Comparison of ENCODE assay signal across 1 cellular context in genomic region chr20:32312718-32313424, GRCh38.
TF ChIP-seq lines count a peak whose summit lies in the region.

No MANE protein-coding gene starts in this region.

TF ChIP-seq in HepG2, 621 proteins besides CTCF, POLR2A, EP300 and RAD21 (continued from another document and continues in another):
- TF ChIP-seq CREB1 (IDR thresholded peaks at IDR 0.05): no peak
- no peak for TF ChIP-seq CREB1 (CRISPR knock-in tag; IDR thresholded peaks at IDR 0.05)
- TF ChIP-seq ARHGAP35 (CRISPR knock-in tag; IDR thresholded peaks at IDR 0.05; ENCODE audit: borderline replicate concordance): no peak
- TF ChIP-seq ZNF282 (IDR thresholded peaks at IDR 0.05; ENCODE audit: partially characterized antibody): no peak
- TF ChIP-seq ZNF414 (CRISPR knock-in tag; IDR thresholded peaks at IDR 0.05): no peak
- 0 out of 2 replicates have a peak, but pooled peaks have one; percentile 26 for TF ChIP-seq TFE3 (CRISPR knock-in tag; IDR thresholded peaks at IDR 0.05)
- no peak for TF ChIP-seq ZNF576 (CRISPR knock-in tag; IDR thresholded peaks at IDR 0.05)
- no peak for TF ChIP-seq ATRX (CRISPR knock-in tag; IDR thresholded peaks at IDR 0.05; ENCODE audit: borderline replicate concordance)
- TF ChIP-seq ETV6 (CRISPR knock-in tag; conservative IDR thresholded peaks at IDR 0.05): no peak
- TF ChIP-seq ZBTB39 (CRISPR knock-in tag; IDR thresholded peaks at IDR 0.05): no peak
- TF ChIP-seq SPEN (CRISPR knock-in tag; IDR thresholded peaks at IDR 0.05; ENCODE audit: low read depth): no peak
- no peak for TF ChIP-seq HNRNPK (IDR thresholded peaks at IDR 0.05; ENCODE audit: low read depth, low read length, poor library complexity, severe bottlenecking)
- no peak for TF ChIP-seq AFF4 (CRISPR knock-in tag; IDR thresholded peaks at IDR 0.05)
- peak; percentile 61 for TF ChIP-seq GATAD2A (CRISPR knock-in tag; IDR thresholded peaks at IDR 0.05)
- no peak for TF ChIP-seq RNF2 (conservative IDR thresholded peaks at IDR 0.05; ENCODE audit: low read depth)
- no peak for TF ChIP-seq ZNF362 (CRISPR knock-in tag; IDR thresholded peaks at IDR 0.05; ENCODE audit: borderline replicate concordance)
- TF ChIP-seq EED (CRISPR knock-in tag; IDR thresholded peaks at IDR 0.05): no peak
- TF ChIP-seq REXO4 (CRISPR knock-in tag; IDR thresholded peaks at IDR 0.05; ENCODE audit: borderline replicate concordance): no peak
- TF ChIP-seq ZNF552 (CRISPR knock-in tag; IDR thresholded peaks at IDR 0.05; ENCODE audit: borderline replicate concordance): no peak; the same call in 1 of the 2 replicates
- no peak for TF ChIP-seq PHF8 (CRISPR knock-in tag; IDR thresholded peaks at IDR 0.05)
- no peak for TF ChIP-seq ZNF883 (CRISPR knock-in tag; IDR thresholded peaks at IDR 0.05; ENCODE audit: not compliant biosample characterization)
- TF ChIP-seq ZNF670 (CRISPR knock-in tag; IDR thresholded peaks at IDR 0.05; ENCODE audit: borderline replicate concordance): no peak
- TF ChIP-seq ATF5 (CRISPR knock-in tag; IDR thresholded peaks at IDR 0.05; ENCODE audit: low read depth): no peak
- no peak for TF ChIP-seq ZNF260 (CRISPR knock-in tag; IDR thresholded peaks at IDR 0.05; ENCODE audit: borderline replicate concordance, low read depth)
- TF ChIP-seq TARDBP (CRISPR knock-in tag; IDR thresholded peaks at IDR 0.05): no peak
- TF ChIP-seq ZNF75D (CRISPR knock-in tag; IDR thresholded peaks at IDR 0.05; ENCODE audit: borderline replicate concordance): no peak
- TF ChIP-seq RBM39 (IDR thresholded peaks at IDR 0.05; ENCODE audit: low read depth, low read length, poor library complexity, severe bottlenecking): no peak
- TF ChIP-seq MZF1 (CRISPR knock-in tag; IDR thresholded peaks at IDR 0.05; ENCODE audit: borderline replicate concordance): no peak
- no peak for TF ChIP-seq HMGXB3 (CRISPR knock-in tag; IDR thresholded peaks at IDR 0.05; ENCODE audit: borderline replicate concordance)
- TF ChIP-seq ZNF354B (CRISPR knock-in tag; IDR thresholded peaks at IDR 0.05): no peak
- no peak for TF ChIP-seq MTF2 (CRISPR knock-in tag; IDR thresholded peaks at IDR 0.05; ENCODE audit: borderline replicate concordance)
- no peak for TF ChIP-seq NAIF1 (CRISPR knock-in tag; IDR thresholded peaks at IDR 0.05; ENCODE audit: borderline replicate concordance)
- TF ChIP-seq ZNF616 (CRISPR knock-in tag; IDR thresholded peaks at IDR 0.05; ENCODE audit: low read depth): no peak
- no peak for TF ChIP-seq ZNF574 (CRISPR knock-in tag; IDR thresholded peaks at IDR 0.05)
- no peak for TF ChIP-seq ZNF782 (CRISPR knock-in tag; IDR thresholded peaks at IDR 0.05; ENCODE audit: borderline replicate concordance)
- no peak for TF ChIP-seq ZNF317 (CRISPR knock-in tag; IDR thresholded peaks at IDR 0.05)
- TF ChIP-seq BHLHE40 (IDR thresholded peaks at IDR 0.05; ENCODE audit: low read length): no peak
- no peak for TF ChIP-seq ZNF451 (CRISPR knock-in tag; IDR thresholded peaks at IDR 0.05)
- TF ChIP-seq ZNF205 (CRISPR knock-in tag; IDR thresholded peaks at IDR 0.05): no peak
- TF ChIP-seq YY1 (IDR thresholded peaks at IDR 0.05; ENCODE audit: insufficient read depth, insufficient replicate concordance, low read depth, low read length): peak; percentile 42
- 0 out of 2 replicates have a peak, but pooled peaks have one; percentile 26 for TF ChIP-seq KDM3A (CRISPR knock-in tag; IDR thresholded peaks at IDR 0.05; ENCODE audit: low read depth)
- TF ChIP-seq THRA (CRISPR knock-in tag; IDR thresholded peaks at IDR 0.05; ENCODE audit: borderline replicate concordance): no peak
- no peak for TF ChIP-seq ZNF766 (CRISPR knock-in tag; IDR thresholded peaks at IDR 0.05; ENCODE audit: borderline replicate concordance)
- TF ChIP-seq ZNF431 (CRISPR knock-in tag; IDR thresholded peaks at IDR 0.05; ENCODE audit: borderline replicate concordance, low read depth): no peak
- no peak for TF ChIP-seq KLF11 (CRISPR knock-in tag; IDR thresholded peaks at IDR 0.05)
- no peak for TF ChIP-seq MYNN (CRISPR knock-in tag; IDR thresholded peaks at IDR 0.05; ENCODE audit: low read depth)
